Comparison of ENCODE assay signal across 24 cellular contexts in genomic region chr7:109659261-109659660, GRCh38.
"Had no signal": no experiment of that assay in that cellular context is flagged by ENCODE, and none has a peak within 500 bp of the region (broad histone marks: within the 10 kb centered on the region; RNA-seq: fewer than 3 reads in every experiment).

No MANE protein-coding gene starts in this region.

- DNase-seq: natural killer cell; occipital lobe; ovary; posterior cingulate gyrus; psoas muscle; right cardiac atrium; right lobe of liver; sigmoid colon; small intestine; stimulated activated CD4-positive, alpha-beta T cell treated with anti-CD3 and anti-CD28 coated beads, Interleukin-15, amount 100 ng/mL, for 24 hours; stimulated activated CD4-positive, alpha-beta T cell treated with anti-CD3 and anti-CD28 coated beads, Interleukin-2, amount 100 ng/mL, for 24 hours; stimulated activated CD4-positive, alpha-beta T cell treated with anti-CD3 and anti-CD28 coated beads, Interleukin-2, amount 100 ng/mL, for 48 hours; stimulated activated CD4-positive, alpha-beta T cell treated with anti-CD3 and anti-CD28 coated beads, Interleukin-4, amount 100 ng/mL, for 24 hours; stimulated activated naive B cell treated with anti-CD40 and anti-IgM and Interleukin-4, amounts not matched to agents 10 μg/mL and 1 μg/mL and 100 μg/mL, for 72 hours; stimulated activated naive CD4-positive, alpha-beta T cell treated with Interleukin-2 at 50 U/mL for 16 hours; stomach; thyroid gland; trophoblast cell; upper lobe of left lung had no signal

- H3K27ac ChIP-seq: neural progenitor cell, ovary, parathyroid adenoma, psoas muscle, right lobe of liver, sigmoid colon, stomach, thoracic aorta, thyroid gland, tibial nerve, upper lobe of left lung, vagina had no signal
